Comparison of ENCODE assay signal across 7 cellular contexts in genomic region chr15:67175643-67176071, GRCh38.
DNase-seq lines count a peak whose midpoint lies in the region; ATAC-seq lines count a peak whose summit lies in the region.

No MANE protein-coding gene starts in this region.

- no peak overlapping the region for H3K4me3 Mint-ChIP-seq in T-helper 1 cell treated with Interleukin-12 subunit alpha and Interleukin-12 subunit beta and Interleukin-4 antibody, amounts not matched to agents 30 μg/mL and 1 μg/mL, for 36 hours

- peaks cover 59% of the 10 kb centered on the region for H3K4me1 Mint-ChIP-seq in T-helper 1 cell treated with Interleukin-12 subunit alpha and Interleukin-12 subunit beta and Interleukin-4 antibody, amounts not matched to agents 30 μg/mL and 1 μg/mL, for 36 hours (ENCODE audit: low read depth)

- H3K9me3 Mint-ChIP-seq in T-helper 1 cell treated with Interleukin-12 subunit alpha and Interleukin-12 subunit beta and Interleukin-4 antibody, amounts not matched to agents 30 μg/mL and 1 μg/mL, for 36 hours: no peaks in the 10 kb centered on the region

- H3K27me3 Mint-ChIP-seq in T-helper 1 cell treated with Interleukin-12 subunit alpha and Interleukin-12 subunit beta and Interleukin-4 antibody, amounts not matched to agents 30 μg/mL and 1 μg/mL, for 36 hours (ENCODE audit: low read depth): no peaks in the 10 kb centered on the region

- ATAC-seq in GM21447 (IDR thresholded peaks at IDR 0.05; ENCODE audit: unreplicated experiment) (peak; percentile 59), Right ventricle myocardium superior (ENCODE audit: poor library complexity) (peak; percentile 3), GM19452 (IDR thresholded peaks at IDR 0.05; ENCODE audit: unreplicated experiment) (no peak)
- ATAC-seq in stimulated activated naive CD8-positive, alpha-beta T cell treated with anti-CD3 and anti-CD28 coated beads, Interleukin-15, Interleukin-2, amounts not matched to agents 100 U/mL and 50 U/mL, for 24 hours: peak; percentile 65

- peaks cover 69% of the 10 kb centered on the region for H3K36me3 Mint-ChIP-seq in T-helper 1 cell treated with Interleukin-12 subunit alpha and Interleukin-12 subunit beta and Interleukin-4 antibody, amounts not matched to agents 30 μg/mL and 1 μg/mL, for 36 hours (ENCODE audit: low read depth)

- peak; percentile 60 for DNase-seq in Right ventricle myocardium superior
- DNase-seq in stimulated activated naive CD8-positive, alpha-beta T cell treated with anti-CD3 and anti-CD28 coated beads, Interleukin-15, Interleukin-2, amounts not matched to agents 100 U/mL and 50 U/mL, for 24 hours: peak; percentile 46
- DNase-seq in stimulated activated naive CD4-positive, alpha-beta T cell treated with Interleukin-2 at 50 U/mL for 16 hours (lab: John Stamatoyannopoulos, UW): no peak
- no peak for DNase-seq in NCI-H526 treated with DMSO at 0.1 percent for 48 hours (lab: John Stamatoyannopoulos, UW)

- H3K27ac Mint-ChIP-seq in T-helper 1 cell treated with Interleukin-12 subunit alpha and Interleukin-12 subunit beta and Interleukin-4 antibody, amounts not matched to agents 30 μg/mL and 1 μg/mL, for 36 hours: peak overlapping the region; percentile 71

- intact Hi-C loops in Right ventricle myocardium superior (cut with DNase I): no loop called here

Comparison
In these comparisons a context has a peak if more than half of its experiments do, and no peak if none do; other contexts are left out.
1. DNase-seq: peak in Right ventricle myocardium superior (single experiment) and stimulated activated naive CD8-positive, alpha-beta T cell treated with anti-CD3 and anti-CD28 coated beads, Interleukin-15, Interleukin-2, amounts not matched to agents 100 U/mL and 50 U/mL, for 24 hours (single experiment); none in stimulated activated naive CD4-positive, alpha-beta T cell treated with Interleukin-2 at 50 U/mL for 16 hours (single experiment) and NCI-H526 treated with DMSO at 0.1 percent for 48 hours (single experiment).